Comparison of ENCODE assay signal across 1 cellular context in the genomic region with DNA sequence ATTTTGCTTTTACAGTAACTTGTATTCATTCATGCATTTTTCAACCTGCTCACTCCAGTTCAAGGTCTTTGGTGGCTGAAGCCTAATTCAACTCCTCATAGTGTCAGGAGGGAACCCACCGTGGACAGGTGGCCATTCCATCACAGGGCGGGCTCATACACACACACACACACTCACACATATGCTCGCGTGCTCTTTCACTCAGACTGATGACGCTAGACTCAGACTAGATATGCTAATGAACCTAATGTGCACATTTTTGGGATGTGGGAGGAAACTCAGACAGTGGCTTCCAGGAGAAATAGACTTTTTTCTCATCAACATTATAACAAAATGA.
TF ChIP-seq lines count a peak whose summit lies in the region.

No MANE protein-coding gene starts in this region.

TF ChIP-seq in GM23338, 12 proteins besides CTCF, POLR2A, EP300 and RAD21 (continued from another document):
- TF ChIP-seq, protein P1, sequence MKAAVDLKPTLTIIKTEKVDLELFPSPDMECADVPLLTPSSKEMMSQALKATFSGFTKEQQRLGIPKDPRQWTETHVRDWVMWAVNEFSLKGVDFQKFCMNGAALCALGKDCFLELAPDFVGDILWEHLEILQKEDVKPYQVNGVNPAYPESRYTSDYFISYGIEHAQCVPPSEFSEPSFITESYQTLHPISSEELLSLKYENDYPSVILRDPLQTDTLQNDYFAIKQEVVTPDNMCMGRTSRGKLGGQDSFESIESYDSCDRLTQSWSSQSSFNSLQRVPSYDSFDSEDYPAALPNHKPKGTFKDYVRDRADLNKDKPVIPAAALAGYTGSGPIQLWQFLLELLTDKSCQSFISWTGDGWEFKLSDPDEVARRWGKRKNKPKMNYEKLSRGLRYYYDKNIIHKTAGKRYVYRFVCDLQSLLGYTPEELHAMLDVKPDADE (IDR thresholded peaks at IDR 0.05): no peak
- no peak for TF ChIP-seq ZNF114 (CRISPR knock-in tag; IDR thresholded peaks at IDR 0.05)
- no peak for TF ChIP-seq EZH2 (IDR thresholded peaks at IDR 0.05; ENCODE audit: low read depth, unreplicated experiment)
- no peak for TF ChIP-seq JUNB (IDR thresholded peaks at IDR 0.05; ENCODE audit: unreplicated experiment)
- TF ChIP-seq POLR2AphosphoS5 (IDR thresholded peaks at IDR 0.05; ENCODE audit: low read depth): no peak
- TF ChIP-seq EZH2phosphoT487 (IDR thresholded peaks at IDR 0.05; ENCODE audit: unreplicated experiment): no peak
